29 cellular contexts compared by ENCODE assay signal in genomic region chr2:147506889-147507288, GRCh38.
"Had no signal": no experiment of that assay in that cellular context is flagged by ENCODE, and none has a peak within 500 bp of the region (broad histone marks: within the 10 kb centered on the region; RNA-seq: fewer than 3 reads in every experiment).

No MANE protein-coding gene starts in this region.

- H3K4me1 Mint-ChIP-seq: central memory CD8-positive, alpha-beta T cell had no signal

- H3K36me3 Mint-ChIP-seq: activated CD4-positive, alpha-beta memory T cell treated with anti-CD3 and anti-CD28 coated beads for 36 hours had no signal

- H3K27me3 Mint-ChIP-seq: activated CD4-positive, alpha-beta memory T cell treated with anti-CD3 and anti-CD28 coated beads for 36 hours; activated CD4-positive, alpha-beta T cell treated with anti-CD3 and anti-CD28 coated beads for 36 hours; activated CD4-positive, alpha-beta T cell treated with anti-CD3 and anti-CD28 coated beads, Interleukin-2, amount 10 ng/mL, durations not matched to agents 24 days and 14 days; activated naive CD8-positive, alpha-beta T cell; central memory CD8-positive, alpha-beta T cell; effector memory CD8-positive, alpha-beta T cell had no signal

- H3K4me3 Mint-ChIP-seq: activated CD4-positive, alpha-beta memory T cell treated with anti-CD3 and anti-CD28 coated beads for 36 hours; activated CD4-positive, alpha-beta T cell treated with anti-CD3 and anti-CD28 coated beads for 36 hours; activated CD4-positive, alpha-beta T cell treated with anti-CD3 and anti-CD28 coated beads, Interleukin-2, amount 10 ng/mL, durations not matched to agents 24 days and 14 days; activated CD8-positive, alpha-beta memory T cell treated with anti-CD3 and anti-CD28 coated beads, Interleukin-2, amount 10 ng/mL, durations not matched to agents 7 days and 5 days; activated CD8-positive, alpha-beta T cell treated with anti-CD3 and anti-CD28 coated beads, Interleukin-2, amount 10 ng/mL, durations not matched to agents 7 days and 5 days; activated naive CD8-positive, alpha-beta T cell; activated T-helper 1 cell treated with anti-CD3 and anti-CD28 coated beads, Interleukin-12 subunit alpha, Interleukin-12 subunit beta, Interleukin-2, Interleukin-4 antibody, amounts not matched to agents 30 ng/mL and 10 ng/mL and 1 ng/mL, durations not matched to agents 14 hours and 24 hours and 36 hours; central memory CD8-positive, alpha-beta T cell; dendritic cell treated with granulocyte-macrophage colony-stimulating factor and Interleukin-4, amounts not matched to agents 40 ng/mL and 50 ng/mL, for 4 days; effector memory CD8-positive, alpha-beta T cell had no signal

- H3K27ac Mint-ChIP-seq: activated CD4-positive, alpha-beta memory T cell treated with anti-CD3 and anti-CD28 coated beads for 36 hours; activated CD4-positive, alpha-beta T cell treated with anti-CD3 and anti-CD28 coated beads for 36 hours; activated CD4-positive, alpha-beta T cell treated with anti-CD3 and anti-CD28 coated beads, Interleukin-2, amount 10 ng/mL, durations not matched to agents 24 days and 14 days; activated CD8-positive, alpha-beta memory T cell treated with anti-CD3 and anti-CD28 coated beads, Interleukin-2, amount 10 ng/mL, durations not matched to agents 7 days and 5 days; activated CD8-positive, alpha-beta T cell treated with anti-CD3 and anti-CD28 coated beads, Interleukin-2, amount 10 ng/mL, durations not matched to agents 7 days and 5 days; activated naive CD8-positive, alpha-beta T cell; activated T-helper 1 cell treated with anti-CD3 and anti-CD28 coated beads, Interleukin-12 subunit alpha, Interleukin-12 subunit beta, Interleukin-2, Interleukin-4 antibody, amounts not matched to agents 30 ng/mL and 10 ng/mL and 1 ng/mL, durations not matched to agents 14 hours and 24 hours and 36 hours; activated T-helper 2 cell treated with anti-CD3 and anti-CD28 coated beads, Interferon-gamma antibody, Interleukin-2, Interleukin-4, amounts not matched to agents 10 μg/mL and 5 μg/mL and 100 μg/mL, durations not matched to agents 14 hours and 24 hours and 36 hours; dendritic cell treated with granulocyte-macrophage colony-stimulating factor and Interleukin-4, amounts not matched to agents 40 ng/mL and 50 ng/mL, for 4 days; effector memory CD8-positive, alpha-beta T cell had no signal

- ATAC-seq: activated CD4-positive, alpha-beta T cell treated with anti-CD3 and anti-CD28 coated beads for 36 hours; activated CD8-positive, alpha-beta memory T cell treated with anti-CD3 and anti-CD28 coated beads, Interleukin-2, amount 10 ng/mL, durations not matched to agents 7 days and 5 days; activated CD8-positive, alpha-beta T cell treated with anti-CD3 and anti-CD28 coated beads, Interleukin-2, amount 10 ng/mL, durations not matched to agents 7 days and 5 days; effector memory CD8-positive, alpha-beta T cell; foreskin keratinocyte; gastrocnemius medialis had no signal

- H3K27ac ChIP-seq: brain microvascular endothelial cell, coronary artery, dorsolateral prefrontal cortex, esophagus muscularis mucosa, foreskin keratinocyte, gastrocnemius medialis had no signal

- H3K4me1 ChIP-seq: foreskin keratinocyte had no signal

- H3K9me3 Mint-ChIP-seq: activated CD4-positive, alpha-beta memory T cell treated with anti-CD3 and anti-CD28 coated beads for 36 hours; activated T-helper 2 cell treated with anti-CD3 and anti-CD28 coated beads, Interferon-gamma antibody, Interleukin-2, Interleukin-4, amounts not matched to agents 10 μg/mL and 5 μg/mL and 100 μg/mL, durations not matched to agents 14 hours and 24 hours and 36 hours; central memory CD8-positive, alpha-beta T cell had no signal

- H3K36me3 ChIP-seq: brain microvascular endothelial cell, esophagus muscularis mucosa, gastrocnemius medialis had no signal

- H3K27me3 ChIP-seq: brain microvascular endothelial cell, dorsolateral prefrontal cortex, esophagus muscularis mucosa, foreskin keratinocyte, gastrocnemius medialis had no signal

- DNase-seq: activated CD4-positive, alpha-beta memory T cell treated with anti-CD3 and anti-CD28 coated beads for 36 hours; activated CD4-positive, alpha-beta T cell treated with anti-CD3 and anti-CD28 coated beads for 36 hours; activated CD4-positive, alpha-beta T cell treated with anti-CD3 and anti-CD28 coated beads, Interleukin-2, amount 10 ng/mL, durations not matched to agents 24 days and 14 days; activated CD4-positive, CD25-positive, alpha-beta regulatory T cell; activated CD4-positive, CD25-positive, alpha-beta regulatory T cell treated with anti-CD3 and anti-CD28 coated beads, Interleukin-2, amount 50 U/mL, for 72 hours; activated CD8-positive, alpha-beta memory T cell treated with anti-CD3 and anti-CD28 coated beads, Interleukin-2, amount 10 ng/mL, durations not matched to agents 7 days and 5 days; activated CD8-positive, alpha-beta memory T cell treated with anti-CD3 and anti-CD28 coated beads, Interleukin-2, amount 50 U/mL, for 4 hours; activated CD8-positive, alpha-beta T cell treated with anti-CD3 and anti-CD28 coated beads, Interleukin-2, amount 10 ng/mL, durations not matched to agents 7 days and 5 days; activated effector memory CD4-positive, alpha-beta T cell treated with anti-CD3 and anti-CD28 coated beads, Interleukin-2, amount 50 U/mL, for 16 hours; activated naive CD4-positive, alpha-beta T cell treated with anti-CD3 and anti-CD28 coated beads, Interleukin-2, amount 50 U/mL, for 16 hours; activated naive CD4-positive, alpha-beta T cell treated with Interleukin-2 at 50 U/mL for 16 hours; activated T-cell treated with anti-CD3 and anti-CD28 coated beads, Interleukin-2, amount 50 U/mL, for 1 hour; activated T-cell treated with anti-CD3 and anti-CD28 coated beads, Interleukin-2, amount 50 U/mL, for 48 hours; amniotic stem cell; anterior cingulate cortex; brain microvascular endothelial cell; dorsolateral prefrontal cortex; effector memory CD8-positive, alpha-beta T cell; erythroblast; foreskin keratinocyte; gastrocnemius medialis; T-helper 2 cell had no signal

- H3K9me3 ChIP-seq: esophagus muscularis mucosa, gastrocnemius medialis had no signal

- H3K4me3 ChIP-seq: coronary artery, dorsolateral prefrontal cortex, esophagus muscularis mucosa, gastrocnemius medialis had no signal
